Comparison of ENCODE assay signal across 22 cellular contexts in genomic region chr2:8849322-8849721, GRCh38. TPM values are rescaled to one million over a fixed set of nuclear protein-coding genes. Genes with fewer than 3 reads are reported as not detected.
DNase-seq lines count a peak whose midpoint lies in the region; ATAC-seq and TF ChIP-seq lines count a peak whose summit lies in the region.
"Had no signal": no experiment of that assay in that cellular context is flagged by ENCODE, and none has a peak within 500 bp of the region (broad histone marks: within the 10 kb centered on the region; RNA-seq: fewer than 3 reads in every experiment).

No MANE protein-coding gene starts in this region.

- DNase-seq in A172 (ENCODE audit: low spot score): peak; percentile 16
- peak; percentile 5 for DNase-seq in H4 (ENCODE audit: low spot score)
- DNase-seq in astrocyte of the hippocampus (ENCODE audit: low read depth, low spot score): peak; percentile 60
- DNase-seq in foreskin keratinocyte: peak; percentile 52 to 71
- no peak for DNase-seq in occipital lobe (lab: John Stamatoyannopoulos, UW)
- DNase-seq in CD14-positive monocyte (ENCODE audit: low spot score): no peak
- DNase-seq: activated CD4-positive, CD25-positive, alpha-beta regulatory T cell treated with anti-CD3 and anti-CD28 coated beads, Interleukin-2, amount 50 U/mL, for 72 hours; activated CD8-positive, alpha-beta memory T cell treated with anti-CD3 and anti-CD28 coated beads, Interleukin-2, amount 50 U/mL, for 4 hours; activated gamma-delta T cell treated with Interleukin-2 at 50 U/mL for 16 hours; aorta; dermis blood vessel endothelial cell; GF-D8; H9; MM.1S; NCI-H2029; NCI-H510A; small intestine; upper lobe of left lung had no signal

- no peak overlapping the region for H3K4me3 Mint-ChIP-seq in CD14-positive monocyte
- H3K4me3 Mint-ChIP-seq: H9; stimulated activated effector memory CD8-positive, alpha-beta T cell treated with anti-CD3 and anti-CD28 coated beads, Interleukin-12 subunit alpha, Interleukin-12 subunit beta, amount 100 ng/mL, for 72 hours; T-helper 2 cell treated with Interferon-gamma antibody and Interleukin-4, amounts not matched to agents 5 μg/mL and 100 μg/mL, for 36 hours had no signal

- H3K27me3 Mint-ChIP-seq in CD14-positive monocyte (ENCODE audit: low read depth in 3 of 3): peaks cover 0 to 5% (median 2%) of the 10 kb centered on the region in 3 donors

- ATAC-seq in foreskin keratinocyte: peak; percentile 88
- ATAC-seq in GM21786 (IDR thresholded peaks at IDR 0.05; ENCODE audit: unreplicated experiment): no peak
- no peak for ATAC-seq in GM19351 (IDR thresholded peaks at IDR 0.05; ENCODE audit: unreplicated experiment)
- ATAC-seq: stimulated activated effector memory CD8-positive, alpha-beta T cell treated with anti-CD3 and anti-CD28 coated beads, Interleukin-12 subunit alpha, Interleukin-12 subunit beta, amount 100 ng/mL, for 72 hours had no signal

- peak overlapping the region; percentile 10 for H3K27ac ChIP-seq in foreskin keratinocyte
- H3K27ac ChIP-seq: upper lobe of left lung had no signal

- H3K27me3 ChIP-seq in foreskin keratinocyte: no peaks in the 10 kb centered on the region
- H3K27me3 ChIP-seq: upper lobe of left lung had no signal

- intact Hi-C loops in CD14-positive monocyte (cut with micrococcal nuclease): no loop called here

- H3K27ac Mint-ChIP-seq in CD14-positive monocyte: no peak overlapping the region
- H3K27ac Mint-ChIP-seq: H9; stimulated activated effector memory CD8-positive, alpha-beta T cell treated with anti-CD3 and anti-CD28 coated beads, Interleukin-12 subunit alpha, Interleukin-12 subunit beta, amount 100 ng/mL, for 72 hours; T-helper 2 cell treated with Interferon-gamma antibody and Interleukin-4, amounts not matched to agents 5 μg/mL and 100 μg/mL, for 36 hours had no signal

- TF ChIP-seq CTCF in foreskin keratinocyte (conservative IDR thresholded peaks at IDR 0.05) (no peak), CD14-positive monocyte (IDR thresholded peaks at IDR 0.05) (no peak)

- H3K4me1 Mint-ChIP-seq in CD14-positive monocyte: peaks cover 5% of the 10 kb centered on the region
- H3K4me1 Mint-ChIP-seq: H9; stimulated activated effector memory CD8-positive, alpha-beta T cell treated with anti-CD3 and anti-CD28 coated beads, Interleukin-12 subunit alpha, Interleukin-12 subunit beta, amount 100 ng/mL, for 72 hours had no signal

- H3K9me3 Mint-ChIP-seq in CD14-positive monocyte: no peaks in the 10 kb centered on the region
- H3K9me3 Mint-ChIP-seq: H9; stimulated activated effector memory CD8-positive, alpha-beta T cell treated with anti-CD3 and anti-CD28 coated beads, Interleukin-12 subunit alpha, Interleukin-12 subunit beta, amount 100 ng/mL, for 72 hours; T-helper 2 cell treated with Interferon-gamma antibody and Interleukin-4, amounts not matched to agents 5 μg/mL and 100 μg/mL, for 36 hours had no signal

- peaks cover 10% of the 10 kb centered on the region for H3K4me1 ChIP-seq in foreskin keratinocyte
- H3K4me1 ChIP-seq: upper lobe of left lung had no signal

- no peaks in the 10 kb centered on the region for H3K36me3 Mint-ChIP-seq in CD14-positive monocyte
- H3K36me3 Mint-ChIP-seq: stimulated activated effector memory CD8-positive, alpha-beta T cell treated with anti-CD3 and anti-CD28 coated beads, Interleukin-12 subunit alpha, Interleukin-12 subunit beta, amount 100 ng/mL, for 72 hours had no signal

RNA-seq across cellular contexts. Expression of gene KIDINS220, which starts 11.9 kb away (rescaled TPM):
- total RNA-seq in A172 (2014; rRNA removed; shearing (Covaris generic)): 46.0 and 54.2 TPM in 2 replicates
- 12.1 and 12.4 TPM in 2 replicates for total RNA-seq in H4 (2014; rRNA removed; shearing (Covaris generic))
- total RNA-seq in foreskin keratinocyte (26.6 and 29.7 TPM in 2 replicates), occipital lobe (721 TPM)
- polyA plus RNA-seq in foreskin keratinocyte (4.2 and 4.3 TPM in 2 replicates), CD14-positive monocyte (10 to 100 TPM; 12.1 to 26.3 TPM)

Comparison
In these comparisons a context has a peak if more than half of its experiments do, and no peak if none do; other contexts are left out.
1. DNase-seq: peak in A172 (single experiment), H4 (single experiment), astrocyte of the hippocampus (single experiment) and foreskin keratinocyte (2 of 2); none in occipital lobe (single experiment) and CD14-positive monocyte (single experiment).
2. RNA of gene KIDINS220, which starts 11.9 kb away (total RNA-seq): 721 TPM in occipital lobe (single experiment); 46.0 to 54.2 TPM in A172, 26.6 to 29.7 TPM in foreskin keratinocyte and 12.1 to 12.4 TPM in H4; every median in the first group is over 10 times any median in the second.